Comparison of ENCODE assay signal across 8 cellular contexts in the genomic region with DNA sequence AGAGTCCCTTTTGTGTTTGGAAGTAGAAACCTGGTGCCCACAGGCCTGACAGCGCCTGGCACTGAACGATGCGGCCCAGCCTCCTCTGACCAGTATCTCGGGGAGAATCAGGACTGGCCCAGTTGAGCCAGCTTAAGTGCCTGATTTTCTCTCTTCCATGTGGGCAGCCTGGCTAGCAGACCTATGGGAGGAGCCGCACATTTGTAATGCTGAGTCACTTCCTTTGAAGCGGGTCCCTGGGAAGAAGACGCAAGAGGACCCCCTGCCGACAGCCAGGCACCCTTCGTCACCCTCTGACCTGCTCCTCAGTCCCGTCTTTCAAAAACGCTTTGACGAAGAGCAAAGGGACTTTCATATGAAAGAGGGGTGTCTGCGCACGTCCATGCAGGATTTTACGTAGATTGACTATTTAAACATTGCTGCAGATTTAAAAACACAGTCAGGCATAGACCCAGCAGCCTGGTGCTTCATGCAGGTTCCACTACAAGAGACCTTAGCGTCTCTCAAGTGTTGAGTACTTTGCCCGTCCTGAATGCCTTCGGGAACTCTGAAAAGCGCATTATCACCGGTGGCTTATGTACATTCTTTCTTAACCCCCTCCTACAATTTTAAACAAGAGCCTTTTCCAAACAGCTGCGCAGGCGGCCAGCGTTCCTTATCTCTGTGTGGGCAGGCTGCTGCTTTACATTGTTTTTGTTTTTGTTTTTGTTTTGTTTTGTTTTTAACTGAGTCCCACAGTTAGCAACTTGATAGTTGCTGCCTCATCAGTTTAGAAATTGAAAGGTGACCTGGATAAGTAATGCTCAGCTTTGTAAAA. TPM values are rescaled to one million over a fixed set of nuclear protein-coding genes. Genes with fewer than 3 reads are reported as not detected.
DNase-seq lines count a peak whose midpoint lies in the region; TF ChIP-seq lines count a peak whose summit lies in the region.

No MANE protein-coding gene starts in this region.

- peak overlapping the region; percentile 86 for H3K27ac Mint-ChIP-seq in activated CD4-positive, alpha-beta T cell treated with anti-CD3 and anti-CD28 coated beads, Interleukin-2, amount 10 ng/mL, durations not matched to agents 24 days and 14 days
- H3K27ac Mint-ChIP-seq in neural progenitor cell = peak overlapping the region; percentile 97

- H3F3A ChIP-seq in neural progenitor cell (ENCODE audit: low read depth) = peaks cover 26% of the 10 kb centered on the region

- H4K20me1 ChIP-seq in neural progenitor cell (ENCODE audit: low read depth) = peaks cover 56% of the 10 kb centered on the region

- no peak for TF ChIP-seq EP300 in esophagus muscularis mucosa (IDR thresholded peaks at IDR 0.05)

- no peak overlapping the region for H3K9ac ChIP-seq in neural progenitor cell

- intact Hi-C loops in activated CD4-positive, alpha-beta T cell treated with anti-CD3 and anti-CD28 coated beads, Interleukin-2, amount 10 ng/mL, durations not matched to agents 24 days and 14 days (cut with micrococcal nuclease) = no loop called here
- intact Hi-C loops in esophagus muscularis mucosa (cut with DNase I) = no loop called here

- H3K9me3 ChIP-seq in esophagus muscularis mucosa (no peaks in the 10 kb centered on the region), neural progenitor cell (ENCODE audit: low read depth) (no peaks in the 10 kb centered on the region)

- H3K27me3 ChIP-seq in esophagus muscularis mucosa (no peaks in the 10 kb centered on the region), neural progenitor cell (no peaks in the 10 kb centered on the region)

- peaks cover 55% of the 10 kb centered on the region for H3K4me1 Mint-ChIP-seq in activated CD4-positive, alpha-beta T cell treated with anti-CD3 and anti-CD28 coated beads, Interleukin-2, amount 10 ng/mL, durations not matched to agents 24 days and 14 days
- H3K4me1 Mint-ChIP-seq in neural progenitor cell = peaks cover 56% of the 10 kb centered on the region

- TF ChIP-seq CTCF in esophagus muscularis mucosa (IDR thresholded peaks at IDR 0.05) (no peak), neural progenitor cell (IDR thresholded peaks at IDR 0.05) (no peak)

- H2AFZ ChIP-seq in neural progenitor cell (replicated peaks) = no peak overlapping the region

- peak overlapping the region; percentile 59 for H3K4me2 ChIP-seq in neural progenitor cell

- H3K9me3 Mint-ChIP-seq in activated CD4-positive, alpha-beta T cell treated with anti-CD3 and anti-CD28 coated beads, Interleukin-2, amount 10 ng/mL, durations not matched to agents 24 days and 14 days = no peaks in the 10 kb centered on the region
- H3K9me3 Mint-ChIP-seq in neural progenitor cell = no peaks in the 10 kb centered on the region

- H3K79me2 ChIP-seq in neural progenitor cell (ENCODE audit: low read depth) = peaks cover 8% of the 10 kb centered on the region

- peaks cover 29% of the 10 kb centered on the region for H3K36me3 Mint-ChIP-seq in activated CD4-positive, alpha-beta T cell treated with anti-CD3 and anti-CD28 coated beads, Interleukin-2, amount 10 ng/mL, durations not matched to agents 24 days and 14 days (ENCODE audit: low read depth)
- H3K36me3 Mint-ChIP-seq in neural progenitor cell = peaks cover 21% of the 10 kb centered on the region

- TF ChIP-seq POLR2A in esophagus muscularis mucosa (IDR thresholded peaks at IDR 0.05; ENCODE audit: low read depth) = no peak

- 53% methylated on average over 16 of the region's 23 CpGs for WGBS in esophagus muscularis mucosa

- H3K4me3 ChIP-seq in esophagus muscularis mucosa (peak overlapping the region; percentile 3 to 42 (median 30)), neural progenitor cell (no peak overlapping the region)

- H3K4me1 ChIP-seq in esophagus muscularis mucosa (peaks cover 34 to 62% (median 41%) of the 10 kb centered on the region in 4 donors), neural progenitor cell (peaks cover 21% of the 10 kb centered on the region)

- H3K36me3 ChIP-seq in esophagus muscularis mucosa (peaks cover 15 to 28% (median 23%) of the 10 kb centered on the region in 4 donors), neural progenitor cell (no peaks in the 10 kb centered on the region)

- H3K27ac ChIP-seq in esophagus muscularis mucosa (replicated peaks in 1 of 4) (peak overlapping the region; percentile 60 to 68 (median 64)), neural progenitor cell (peak overlapping the region; percentile 68)

- no peaks in the 10 kb centered on the region for H3K27me3 Mint-ChIP-seq in activated CD4-positive, alpha-beta T cell treated with anti-CD3 and anti-CD28 coated beads, Interleukin-2, amount 10 ng/mL, durations not matched to agents 24 days and 14 days
- peaks cover 7% of the 10 kb centered on the region for H3K27me3 Mint-ChIP-seq in neural progenitor cell (ENCODE audit: insufficient read depth, low read depth)

- DNase-seq in C1 segment of cervical spinal cord (lab: John Stamatoyannopoulos, UW) (peak in 9 of 14 donors; percentile 2 to 69 (median 52)), HuH-7.5 (ENCODE audit: low spot score) (peak; percentile 86), esophagus muscularis mucosa (ENCODE audit: extremely low spot score) (no peak), neural progenitor cell (ENCODE audit: low spot score) (peak; percentile 81), NOMO-1 treated with dmso at 0.1 percent for 144 hours (lab: John Stamatoyannopoulos, UW; ENCODE audit: unreplicated experiment) (no peak), OCI-M1 (lab: John Stamatoyannopoulos, UW) (no peak)
- peak; percentile 76 for DNase-seq in activated CD4-positive, alpha-beta T cell treated with anti-CD3 and anti-CD28 coated beads, Interleukin-2, amount 10 ng/mL, durations not matched to agents 24 days and 14 days
- DNase-seq in effector CD8-positive, alpha-beta T cell (lab: John Stamatoyannopoulos, UW) = no peak

- H3K4me3 Mint-ChIP-seq in activated CD4-positive, alpha-beta T cell treated with anti-CD3 and anti-CD28 coated beads, Interleukin-2, amount 10 ng/mL, durations not matched to agents 24 days and 14 days = peak overlapping the region; percentile 83
- H3K4me3 Mint-ChIP-seq in neural progenitor cell = peak overlapping the region; percentile 70

RNA-seq across cellular contexts. Expression of gene AP5Z1, which starts 36.5 kb away (rescaled TPM):
- 42.2 and 44.4 TPM in 2 replicates for total RNA-seq in activated CD4-positive, alpha-beta T cell treated with anti-CD3 and anti-CD28 coated beads, Interleukin-2, amount 10 ng/mL, durations not matched to agents 24 days and 14 days
- total RNA-seq in esophagus muscularis mucosa (10 to 100 TPM; 25.7 to 37.3 (median 31.5) TPM), neural progenitor cell (ENCODE audit: low replicate concordance) (8.3 and 21.8 TPM in 2 replicates)

RNA-seq across cellular contexts. Expression of gene FOXK1, which starts 56.8 kb away (rescaled TPM):
- 36.6 TPM in 2 replicates for total RNA-seq in activated CD4-positive, alpha-beta T cell treated with anti-CD3 and anti-CD28 coated beads, Interleukin-2, amount 10 ng/mL, durations not matched to agents 24 days and 14 days
- total RNA-seq in esophagus muscularis mucosa (10 to 100 TPM; 23.4 to 46.1 (median 36.3) TPM), neural progenitor cell (ENCODE audit: low replicate concordance) (11.1 and 22.4 TPM in 2 replicates)

Comparison
In these comparisons a context has a peak if more than half of its experiments do, and no peak if none do; other contexts are left out.
1. DNase-seq: peak in C1 segment of cervical spinal cord (9 of 14), HuH-7.5 (single experiment), activated CD4-positive, alpha-beta T cell treated with anti-CD3 and anti-CD28 coated beads, Interleukin-2, amount 10 ng/mL, durations not matched to agents 24 days and 14 days (single experiment) and neural progenitor cell (single experiment); none in esophagus muscularis mucosa (single experiment), NOMO-1 treated with dmso at 0.1 percent for 144 hours (single experiment), OCI-M1 (single experiment) and effector CD8-positive, alpha-beta T cell (single experiment).